1 cellular context compared by ENCODE assay signal in genomic region chr17:16488572-16488997, GRCh38.
TF ChIP-seq lines count a peak whose summit lies in the region.

No MANE protein-coding gene starts in this region.

TF ChIP-seq in H1, 55 proteins besides CTCF, POLR2A, EP300 and RAD21 (continued from another document):
- TF ChIP-seq USF2 (IDR thresholded peaks at IDR 0.05; ENCODE audit: low read length) (no peak), TCF12 (IDR thresholded peaks at IDR 0.05; ENCODE audit: low read depth, low read length) (no peak), SIN3A (conservative IDR thresholded peaks at IDR 0.05 in 1 of 2, IDR thresholded peaks at IDR 0.05 in 1 of 2; ENCODE audit: low read depth in 1 of 2, low read length in 2 of 2) (no peak), CTBP2 (IDR thresholded peaks at IDR 0.05; ENCODE audit: borderline replicate concordance, insufficient read depth, insufficient read length, low read length) (no peak)
